1 cellular context compared by ENCODE assay signal in genomic region chr11:65134240-65134951, GRCh38.
A peak's percentile ranks its signal among the peaks of the same experiment; 100 is the strongest.
TF ChIP-seq lines count a peak whose summit lies in the region.

Gene SYVN1, minus strand, starts transcription at chr11:65134519. Its CDS starts 918 bp downstream, at chr11:65133601.

TF ChIP-seq in HEK293, 187 proteins besides CTCF, POLR2A, EP300 and RAD21 (continued from another document and continues in another):
- TF ChIP-seq ZSCAN16 (tag by site-specific recombination; IDR thresholded peaks at IDR 0.05) (no peak), ZNF561 (tag by site-specific recombination; IDR thresholded peaks at IDR 0.05; ENCODE audit: borderline replicate concordance) (peak; percentile 23; the same call in 1 of the 2 replicates), KLF9 (tag by site-specific recombination; IDR thresholded peaks at IDR 0.05; ENCODE audit: low read depth) (peak; percentile 75), ZBTB20 (tag by site-specific recombination; IDR thresholded peaks at IDR 0.05) (0 out of 2 replicates have a peak, but pooled peaks have one; percentile 15), ZNF623 (tag by site-specific recombination; IDR thresholded peaks at IDR 0.05) (no peak), ZNF585B (tag by site-specific recombination; IDR thresholded peaks at IDR 0.05) (no peak), ZNF501 (tag by site-specific recombination; IDR thresholded peaks at IDR 0.05) (peak; percentile 74; the same call in 1 of the 2 replicates), HOXC10 (CRISPR knock-in tag; IDR thresholded peaks at IDR 0.05) (no peak), GLIS2 (tag by site-specific recombination; IDR thresholded peaks at IDR 0.05) (peak; percentile 94), ZNF621 (tag by site-specific recombination; IDR thresholded peaks at IDR 0.05) (no peak), ZNF10 (tag by site-specific recombination; IDR thresholded peaks at IDR 0.05) (no peak), ZNF843 (tag by site-specific recombination; IDR thresholded peaks at IDR 0.05) (no peak; the same call in 1 of the 2 replicates), SETDB1 (IDR thresholded peaks at IDR 0.05; ENCODE audit: insufficient read length, low read length) (no peak), ZNF214 (tag by site-specific recombination; IDR thresholded peaks at IDR 0.05; ENCODE audit: borderline replicate concordance) (no peak), KLF16 (tag by site-specific recombination; IDR thresholded peaks at IDR 0.05) (peak; percentile 74), ZNF544 (tag by site-specific recombination; IDR thresholded peaks at IDR 0.05) (no peak), ZNF600 (tag by site-specific recombination; IDR thresholded peaks at IDR 0.05) (peak; percentile 55), SP3 (tag by site-specific recombination; IDR thresholded peaks at IDR 0.05) (peak; percentile 54), ZNF24 (tag by site-specific recombination; IDR thresholded peaks at IDR 0.05) (peak; percentile 70), ZNF433 (tag by site-specific recombination; IDR thresholded peaks at IDR 0.05; ENCODE audit: low read depth) (no peak), ZNF660 (tag by site-specific recombination; IDR thresholded peaks at IDR 0.05) (peak; percentile 46; the same call in 1 of the 2 replicates), ZNF211 (tag by site-specific recombination; IDR thresholded peaks at IDR 0.05; ENCODE audit: low read depth) (no peak), ZNF239 (tag by site-specific recombination; IDR thresholded peaks at IDR 0.05) (no peak), ZNF707 (tag by site-specific recombination; IDR thresholded peaks at IDR 0.05) (no peak), ZSCAN23 (tag by site-specific recombination; IDR thresholded peaks at IDR 0.05) (no peak; the same call in 1 of the 2 replicates), ZNF221 (tag by site-specific recombination; IDR thresholded peaks at IDR 0.05; ENCODE audit: borderline replicate concordance) (no peak), ELK4 (IDR thresholded peaks at IDR 0.05; ENCODE audit: borderline replicate concordance, low read depth, low read length) (no peak; the same call in 1 of the 2 replicates), ZBTB1 (tag by site-specific recombination; IDR thresholded peaks at IDR 0.05) (no peak), ZNF350 (tag by site-specific recombination; IDR thresholded peaks at IDR 0.05) (no peak), ZSCAN18 (tag by site-specific recombination; IDR thresholded peaks at IDR 0.05) (no peak), SP2 (tag by site-specific recombination; IDR thresholded peaks at IDR 0.05) (peak; percentile 74), ZNF23 (tag by site-specific recombination; IDR thresholded peaks at IDR 0.05; ENCODE audit: borderline replicate concordance) (no peak), GLI4 (tag by site-specific recombination; IDR thresholded peaks at IDR 0.05) (no peak), ZNF324 (tag by site-specific recombination; IDR thresholded peaks at IDR 0.05) (0 out of 2 replicates have a peak, but pooled peaks have one; percentile 78), ZNF785 (tag by site-specific recombination; IDR thresholded peaks at IDR 0.05) (no peak), ZNF560 (tag by site-specific recombination; IDR thresholded peaks at IDR 0.05; ENCODE audit: borderline replicate concordance) (no peak), ZNF335 (tag by site-specific recombination; conservative IDR thresholded peaks at IDR 0.05) (peak; percentile 46; the same call in 1 of the 2 replicates), YY2 (tag by site-specific recombination; IDR thresholded peaks at IDR 0.05) (peak; percentile 46; the same call in 1 of the 2 replicates), REST (tag by site-specific recombination; IDR thresholded peaks at IDR 0.05) (no peak), ZEB2 (tag by site-specific recombination; IDR thresholded peaks at IDR 0.05) (peak; percentile 96), PRDM4 (tag by site-specific recombination; IDR thresholded peaks at IDR 0.05) (no peak), PRDM1 (tag by site-specific recombination; IDR thresholded peaks at IDR 0.05) (no peak), MZF1 (tag by site-specific recombination; IDR thresholded peaks at IDR 0.05; ENCODE audit: borderline replicate concordance) (no peak), ZIC2 (tag by site-specific recombination; IDR thresholded peaks at IDR 0.05) (peak; percentile 55), BCL11A (tag by site-specific recombination; IDR thresholded peaks at IDR 0.05; ENCODE audit: low read depth) (no peak), ZNF157 (tag by site-specific recombination; IDR thresholded peaks at IDR 0.05) (no peak)
- TF ChIP-seq, protein P1, sequence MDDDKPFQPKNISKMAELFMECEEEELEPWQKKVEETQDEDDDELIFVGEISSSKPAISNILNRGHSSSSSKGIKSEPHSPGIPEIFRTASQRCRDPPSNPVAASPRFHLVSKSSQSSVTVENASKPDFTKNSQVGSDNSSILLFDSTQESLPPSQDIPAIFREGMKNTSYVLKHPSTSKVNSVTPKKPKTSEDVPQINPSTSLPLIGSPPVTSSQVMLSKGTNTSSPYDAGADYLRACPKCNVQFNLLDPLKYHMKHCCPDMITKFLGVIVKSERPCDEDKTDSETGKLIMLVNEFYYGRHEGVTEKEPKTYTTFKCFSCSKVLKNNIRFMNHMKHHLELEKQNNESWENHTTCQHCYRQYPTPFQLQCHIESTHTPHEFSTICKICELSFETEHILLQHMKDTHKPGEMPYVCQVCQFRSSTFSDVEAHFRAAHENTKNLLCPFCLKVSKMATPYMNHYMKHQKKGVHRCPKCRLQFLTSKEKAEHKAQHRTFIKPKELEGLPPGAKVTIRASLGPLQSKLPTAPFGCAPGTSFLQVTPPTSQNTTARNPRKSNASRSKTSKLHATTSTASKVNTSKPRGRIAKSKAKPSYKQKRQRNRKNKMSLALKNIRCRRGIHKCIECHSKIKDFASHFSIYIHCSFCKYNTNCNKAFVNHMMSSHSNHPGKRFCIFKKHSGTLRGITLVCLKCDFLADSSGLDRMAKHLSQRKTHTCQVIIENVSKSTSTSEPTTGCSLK (tag by site-specific recombination; IDR thresholded peaks at IDR 0.05), result no peak
- TF ChIP-seq, protein P2, sequence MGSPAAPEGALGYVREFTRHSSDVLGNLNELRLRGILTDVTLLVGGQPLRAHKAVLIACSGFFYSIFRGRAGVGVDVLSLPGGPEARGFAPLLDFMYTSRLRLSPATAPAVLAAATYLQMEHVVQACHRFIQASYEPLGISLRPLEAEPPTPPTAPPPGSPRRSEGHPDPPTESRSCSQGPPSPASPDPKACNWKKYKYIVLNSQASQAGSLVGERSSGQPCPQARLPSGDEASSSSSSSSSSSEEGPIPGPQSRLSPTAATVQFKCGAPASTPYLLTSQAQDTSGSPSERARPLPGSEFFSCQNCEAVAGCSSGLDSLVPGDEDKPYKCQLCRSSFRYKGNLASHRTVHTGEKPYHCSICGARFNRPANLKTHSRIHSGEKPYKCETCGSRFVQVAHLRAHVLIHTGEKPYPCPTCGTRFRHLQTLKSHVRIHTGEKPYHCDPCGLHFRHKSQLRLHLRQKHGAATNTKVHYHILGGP (tag by site-specific recombination; IDR thresholded peaks at IDR 0.05), result no peak
- TF ChIP-seq, protein P3, sequence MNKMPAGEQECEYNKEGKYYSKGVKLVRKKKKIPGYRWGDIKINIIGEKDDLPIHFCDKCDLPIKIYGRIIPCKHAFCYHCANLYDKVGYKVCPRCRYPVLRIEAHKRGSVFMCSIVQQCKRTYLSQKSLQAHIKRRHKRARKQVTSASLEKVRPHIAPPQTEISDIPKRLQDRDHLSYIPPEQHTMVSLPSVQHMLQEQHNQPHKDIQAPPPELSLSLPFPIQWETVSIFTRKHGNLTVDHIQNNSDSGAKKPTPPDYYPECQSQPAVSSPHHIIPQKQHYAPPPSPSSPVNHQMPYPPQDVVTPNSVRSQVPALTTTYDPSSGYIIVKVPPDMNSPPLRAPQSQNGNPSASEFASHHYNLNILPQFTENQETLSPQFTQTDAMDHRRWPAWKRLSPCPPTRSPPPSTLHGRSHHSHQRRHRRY (tag by site-specific recombination; IDR thresholded peaks at IDR 0.05), result no peak
- TF ChIP-seq, protein P4, sequence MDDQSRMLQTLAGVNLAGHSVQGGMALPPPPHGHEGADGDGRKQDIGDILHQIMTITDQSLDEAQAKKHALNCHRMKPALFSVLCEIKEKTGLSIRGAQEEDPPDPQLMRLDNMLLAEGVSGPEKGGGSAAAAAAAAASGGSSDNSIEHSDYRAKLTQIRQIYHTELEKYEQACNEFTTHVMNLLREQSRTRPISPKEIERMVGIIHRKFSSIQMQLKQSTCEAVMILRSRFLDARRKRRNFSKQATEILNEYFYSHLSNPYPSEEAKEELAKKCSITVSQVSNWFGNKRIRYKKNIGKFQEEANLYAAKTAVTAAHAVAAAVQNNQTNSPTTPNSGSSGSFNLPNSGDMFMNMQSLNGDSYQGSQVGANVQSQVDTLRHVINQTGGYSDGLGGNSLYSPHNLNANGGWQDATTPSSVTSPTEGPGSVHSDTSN (CRISPR knock-in tag; IDR thresholded peaks at IDR 0.05), result 0 out of 2 replicates have a peak, but pooled peaks have one; percentile 38
- TF ChIP-seq, protein P5, sequence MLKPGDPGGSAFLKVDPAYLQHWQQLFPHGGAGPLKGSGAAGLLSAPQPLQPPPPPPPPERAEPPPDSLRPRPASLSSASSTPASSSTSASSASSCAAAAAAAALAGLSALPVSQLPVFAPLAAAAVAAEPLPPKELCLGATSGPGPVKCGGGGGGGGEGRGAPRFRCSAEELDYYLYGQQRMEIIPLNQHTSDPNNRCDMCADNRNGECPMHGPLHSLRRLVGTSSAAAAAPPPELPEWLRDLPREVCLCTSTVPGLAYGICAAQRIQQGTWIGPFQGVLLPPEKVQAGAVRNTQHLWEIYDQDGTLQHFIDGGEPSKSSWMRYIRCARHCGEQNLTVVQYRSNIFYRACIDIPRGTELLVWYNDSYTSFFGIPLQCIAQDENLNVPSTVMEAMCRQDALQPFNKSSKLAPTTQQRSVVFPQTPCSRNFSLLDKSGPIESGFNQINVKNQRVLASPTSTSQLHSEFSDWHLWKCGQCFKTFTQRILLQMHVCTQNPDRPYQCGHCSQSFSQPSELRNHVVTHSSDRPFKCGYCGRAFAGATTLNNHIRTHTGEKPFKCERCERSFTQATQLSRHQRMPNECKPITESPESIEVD (tag by site-specific recombination; IDR thresholded peaks at IDR 0.05), result no peak
